In genomic region chr6:89330910-89331309, GRCh38 we compare ENCODE assay signal across 23 cellular contexts. TPM values are rescaled to one million over a fixed set of nuclear protein-coding genes. Genes with fewer than 3 reads are reported as not detected.
"Had no signal": no experiment of that assay in that cellular context is flagged by ENCODE, and none has a peak within 500 bp of the region (broad histone marks: within the 10 kb centered on the region; RNA-seq: fewer than 3 reads in every experiment).

No MANE protein-coding gene starts in this region.

- H3K4me3 Mint-ChIP-seq: IgD-negative memory B cell had no signal

- H3K9me3 Mint-ChIP-seq: IgD-negative memory B cell had no signal

- H3K9me3 ChIP-seq: SJSA1 had no signal

- H3K27me3 Mint-ChIP-seq: IgD-negative memory B cell had no signal

- H3K4me1 ChIP-seq: SJSA1 had no signal

- H3K27ac Mint-ChIP-seq: IgD-negative memory B cell had no signal

- DNase-seq: Kasumi-1, MM.1S, NCI-H1105, NCI-H1417, NCI-H1436 treated with DMSO at 0.1 percent for 48 hours, NCI-H1694, NCI-H187 treated with DMSO at 0.1 percent for 48 hours, NCI-H2029 treated with DMSO at 0.1 percent for 48 hours, NCI-H226, NCI-H446, NCI-H510A, NCI-H524 treated with DMSO at 0.1 percent for 48 hours, NCI-H69, NCI-H774, Right ventricle myocardium superior, RPMI8226, SIG-M5 had no signal

- H3K27me3 ChIP-seq: SJSA1 had no signal

- H3K27ac ChIP-seq: KMS-11, SJSA1, SK-N-MC had no signal

- ATAC-seq: K562 had no signal

- H3K4me3 ChIP-seq: K562, SJSA1, SK-N-MC had no signal

- H3K9ac ChIP-seq: KMS-11 had no signal

- H3K4me2 ChIP-seq: KMS-11 had no signal

RNA-seq across cellular contexts. Expression of gene GABRR2, which starts 15.8 kb away (rescaled TPM):
- total RNA-seq: HT1080, K562, SJSA1 had no signal
